23 cellular contexts compared by ENCODE assay signal in genomic region chr16:67329901-67330300, GRCh38. TPM values are rescaled to one million over a fixed set of nuclear protein-coding genes. Genes with fewer than 3 reads are reported as not detected.
DNase-seq lines count a peak whose midpoint lies in the region; ATAC-seq, FAIRE-seq and TF ChIP-seq lines count a peak whose summit lies in the region.
"Had no signal": no experiment of that assay in that cellular context is flagged by ENCODE, and none has a peak within 500 bp of the region (broad histone marks: within the 10 kb centered on the region; RNA-seq: fewer than 3 reads in every experiment).

No MANE protein-coding gene starts in this region.

- no peaks in the 10 kb centered on the region for H3K9me3 Mint-ChIP-seq in MCF 10A (ENCODE audit: unreplicated experiment)
- H3K9me3 Mint-ChIP-seq in glutamatergic neuron (ENCODE audit: unreplicated experiment) = no peaks in the 10 kb centered on the region

- DNase-seq in mammary epithelial cell = peak; percentile 26
- no peak for DNase-seq in MCF 10A (ENCODE audit: unreplicated experiment)
- peak; percentile 65 for DNase-seq in bronchial epithelial cell (ENCODE audit: low read depth)
- DNase-seq in glutamatergic neuron = no peak
- peak; percentile 37 for DNase-seq in small intestine
- DNase-seq in GM12892 (ENCODE audit: insufficient read length) = no peak
- no peak for DNase-seq in HuH-7 (ENCODE audit: low spot score)
- DNase-seq: 8988T; CD4-positive, alpha-beta memory T cell; DMS79 treated with DMSO at 0.1 percent for 48 hours; HCEC 1CT; IMR-90; MG63; NCI-H1048; NCI-H1436; NCI-H1930; NCI-H526; PC-9; SJCRH30 had no signal

- intact Hi-C loops in mammary epithelial cell (cut with micrococcal nuclease) = no loop called here
- intact Hi-C loops in MCF 10A (cut with micrococcal nuclease) = no loop called here

- no peaks in the 10 kb centered on the region for H4K20me1 ChIP-seq in mammary epithelial cell (ENCODE audit: insufficient read depth, low read length)

- CTCF ChIA-PET in mammary epithelial cell (lab: Charles Lee; ENCODE audit: low non-redundant PET) (no interaction called here), MCF 10A (lab: Yijun Ruan, JAX) (interaction anchor here (0.6 kb wide), 1 partner anchor 15 kb away, joined by 5 read pairs; no protein-coding TSS in a partner anchor)

- no peaks in the 10 kb centered on the region for H3K9me3 ChIP-seq in mammary epithelial cell (replicated peaks; ENCODE audit: insufficient read depth, low read length)
- no peaks in the 10 kb centered on the region for H3K9me3 ChIP-seq in small intestine (ENCODE audit: control insufficient read depth, low read depth)
- H3K9me3 ChIP-seq: MG63 had no signal

- dilution Hi-C loops in mammary epithelial cell (cut with HindIII; ENCODE audit: low sequenced_read_pairs) = loop anchor here (5.0 kb wide), 1 partner anchor 57 kb away; no protein-coding TSS in a partner anchor

- H2AFZ ChIP-seq in mammary epithelial cell (ENCODE audit: low read depth, low read length) = no peak overlapping the region
- H2AFZ ChIP-seq: PC-9 had no signal

- TF ChIP-seq CTCF in mammary epithelial cell (conservative IDR thresholded peaks at IDR 0.05 in 1 of 2, IDR thresholded peaks at IDR 0.05 in 1 of 2; ENCODE audit: extremely low read depth in 1 of 2, insufficient read depth in 1 of 2, low read depth in 1 of 2, low read length in 2 of 2) (no peak), MCF 10A (IDR thresholded peaks at IDR 0.05; ENCODE audit: unreplicated experiment) (no peak), bronchial epithelial cell (IDR thresholded peaks at IDR 0.05; ENCODE audit: insufficient read depth, low read length, severe bottlenecking) (no peak), glutamatergic neuron (IDR thresholded peaks at IDR 0.05; ENCODE audit: partially characterized antibody, unreplicated experiment) (no peak)

- H3K4me1 ChIP-seq in mammary epithelial cell (ENCODE audit: insufficient read depth, low read length) (no peaks in the 10 kb centered on the region), small intestine (ENCODE audit: control insufficient read depth in 2 of 2, insufficient read depth in 1 of 2, low read depth in 1 of 2, low read length in 1 of 2) (peaks cover 3 to 6% of the 10 kb centered on the region in 2 donors)
- H3K4me1 ChIP-seq: SJCRH30 had no signal

- in situ Hi-C loops in mammary epithelial cell (cut with MboI; ENCODE audit: low sequenced_read_pairs in 2 of 2) = no loop called here

- no peaks in the 10 kb centered on the region for H3K36me3 ChIP-seq in mammary epithelial cell (ENCODE audit: insufficient read depth, low read length)
- no peaks in the 10 kb centered on the region for H3K36me3 ChIP-seq in bronchial epithelial cell (ENCODE audit: control insufficient read depth, insufficient read depth, low read length)
- H3K36me3 ChIP-seq in small intestine (ENCODE audit: control insufficient read depth in 2 of 2, insufficient read depth in 2 of 2, low read length in 2 of 2) = no peaks in the 10 kb centered on the region
- H3K36me3 ChIP-seq: MG63, SJCRH30 had no signal

- WGBS in mammary epithelial cell (ENCODE audit: low coverage, missing lambda C conversion rate) = 66% methylated on average over 5 of the region's 5 CpGs
- 22 to 54% (median 48%) methylated on average over 5 of the region's 5 CpGs for WGBS in small intestine, 3 donors

- FAIRE-seq in bronchial epithelial cell (lab: Jason Lieb, UNC) = no peak
- no peak for FAIRE-seq in small intestine (lab: Jason Lieb, UNC)
- no peak for FAIRE-seq in GM12892 (lab: Jason Lieb, UNC)
- FAIRE-seq: G401.6 had no signal

- H3K27ac Mint-ChIP-seq in MCF 10A (ENCODE audit: low read depth, unreplicated experiment) (no peak overlapping the region), glutamatergic neuron (ENCODE audit: unreplicated experiment) (peak overlapping the region; percentile 55)
- H3K27ac Mint-ChIP-seq: CD4-positive, alpha-beta memory T cell had no signal

- H3K4me3 ChIP-seq in mammary epithelial cell (replicated peaks in 1 of 3; ENCODE audit: insufficient read depth in 1 of 3, low read depth in 2 of 3, low read length in 3 of 3) = no peak overlapping the region
- H3K4me3 ChIP-seq in bronchial epithelial cell (ENCODE audit: low read depth, low read length) = no peak overlapping the region
- H3K4me3 ChIP-seq in small intestine (ENCODE audit: low read depth in 1 of 2, low read length in 2 of 2) = no peak overlapping the region
- H3K4me3 ChIP-seq: MG63, PC-9, SJCRH30 had no signal

- H3K4me1 Mint-ChIP-seq in MCF 10A (ENCODE audit: insufficient read depth, unreplicated experiment) (no peaks in the 10 kb centered on the region), glutamatergic neuron (ENCODE audit: low read depth, unreplicated experiment) (peaks cover 3% of the 10 kb centered on the region)

- H3K4me2 ChIP-seq in mammary epithelial cell (ENCODE audit: insufficient read depth, low read depth, low read length) = no peak overlapping the region
- H3K4me2 ChIP-seq: PC-9 had no signal

- H3K36me3 Mint-ChIP-seq in MCF 10A (ENCODE audit: insufficient read depth, unreplicated experiment) (no peaks in the 10 kb centered on the region), glutamatergic neuron (ENCODE audit: unreplicated experiment) (no peaks in the 10 kb centered on the region)
- H3K36me3 Mint-ChIP-seq: CD4-positive, alpha-beta memory T cell had no signal

- peaks cover 15% of the 10 kb centered on the region for H3K27me3 Mint-ChIP-seq in MCF 10A (ENCODE audit: insufficient read depth, unreplicated experiment)
- H3K27me3 Mint-ChIP-seq in glutamatergic neuron (ENCODE audit: unreplicated experiment) = peaks cover 14% of the 10 kb centered on the region

- POLR2A ChIA-PET in MCF 10A (lab: Yijun Ruan, JAX) = interaction anchor here (0.7 kb wide), 1 partner anchor 20 kb away, joined by 4 read pairs; no protein-coding TSS in a partner anchor

- BruUV-seq in mammary epithelial cell (replicated peaks; lab: Mats Ljungman, UMichigan) (no TSS peak), MCF 10A (replicated peaks; lab: Mats Ljungman, UMichigan) (no TSS peak)

- no peak overlapping the region for H3K27ac ChIP-seq in mammary epithelial cell (ENCODE audit: insufficient read depth, low read depth, low read length)
- H3K27ac ChIP-seq in small intestine (ENCODE audit: low read depth in 1 of 2, low read length in 1 of 2) = no peak overlapping the region
- H3K27ac ChIP-seq: PC-9, SJCRH30 had no signal

- peaks cover 4% of the 10 kb centered on the region for H3K27me3 ChIP-seq in mammary epithelial cell (ENCODE audit: insufficient read depth, low read length)
- H3K27me3 ChIP-seq in bronchial epithelial cell (ENCODE audit: control insufficient read depth, insufficient read depth, low read length) = peaks cover 4% of the 10 kb centered on the region
- no peaks in the 10 kb centered on the region for H3K27me3 ChIP-seq in small intestine (ENCODE audit: control insufficient read depth in 2 of 2, insufficient read depth in 2 of 2, low read length in 2 of 2)
- H3K27me3 ChIP-seq: MG63, SJCRH30 had no signal

- ATAC-seq in HG03039 (IDR thresholded peaks at IDR 0.05; ENCODE audit: unreplicated experiment) = no peak

- no peak overlapping the region for H3K9ac ChIP-seq in mammary epithelial cell (ENCODE audit: insufficient read depth, low read length)

- TF ChIP-seq POLR2A in GM12892 (IDR thresholded peaks at IDR 0.05; ENCODE audit: low read depth, low read length) = no peak

- H3K79me2 ChIP-seq in mammary epithelial cell (ENCODE audit: insufficient read depth, low read length) = no peaks in the 10 kb centered on the region

- H3K4me3 Mint-ChIP-seq in MCF 10A (ENCODE audit: unreplicated experiment) (no peak overlapping the region), glutamatergic neuron (ENCODE audit: unreplicated experiment) (no peak overlapping the region)
- H3K4me3 Mint-ChIP-seq: CD4-positive, alpha-beta memory T cell had no signal

RNA-seq across cellular contexts. Expression of gene LRRC36, which starts 3.3 kb away (rescaled TPM):
- total RNA-seq in mammary epithelial cell = not detected
- not detected for polyA plus RNA-seq in mammary epithelial cell
- not detected for polyA minus RNA-seq in mammary epithelial cell
- total RNA-seq in MCF 10A (2022) = not detected in 2 replicates
- not detected in 2 replicates for total RNA-seq in bronchial epithelial cell
- not detected for total RNA-seq in glutamatergic neuron (ENCODE audit: unreplicated experiment)
- under 1 TPM in 1 of 3 donors, not detected in 2; 0.87 TPM for polyA plus RNA-seq in small intestine
- polyA plus RNA-seq in GM12892 (2012; ENCODE audit: missing spikeins) = not detected
- total RNA-seq: CD4-positive, alpha-beta memory T cell; HT1080; PC-9; SJCRH30 had no signal
- polyA plus RNA-seq: BJ; CD4-positive, alpha-beta memory T cell had no signal

RNA-seq across cellular contexts. Expression of gene KCTD19, which starts 3.4 kb away (rescaled TPM):
- total RNA-seq in mammary epithelial cell (not detected), MCF 10A (2022) (not detected in 2 replicates), bronchial epithelial cell (not detected in 2 replicates), glutamatergic neuron (ENCODE audit: unreplicated experiment) (1.0 TPM)
- polyA plus RNA-seq in mammary epithelial cell (not detected), small intestine (under 1 TPM in 1 of 3 donors, not detected in 2; 0.01 TPM)
- polyA minus RNA-seq in mammary epithelial cell = not detected
- polyA plus RNA-seq in GM12892 (2012; ENCODE audit: missing spikeins) = 0.06 TPM
- total RNA-seq: CD4-positive, alpha-beta memory T cell; HT1080; PC-9 had no signal

RNA-seq across cellular contexts. Expression of gene PLEKHG4, which starts 50.6 kb away (rescaled TPM):
- 1 to 10 TPM; 1.2 to 1.7 TPM for total RNA-seq in mammary epithelial cell
- 0.83 TPM for polyA plus RNA-seq in mammary epithelial cell
- polyA minus RNA-seq in mammary epithelial cell = not detected
- 30.4 and 32.7 TPM in 2 replicates for total RNA-seq in MCF 10A (2022)
- 8.2 and 11.6 TPM in 2 replicates for total RNA-seq in bronchial epithelial cell
- 3.4 TPM for total RNA-seq in glutamatergic neuron (ENCODE audit: unreplicated experiment)
- polyA plus RNA-seq in small intestine = 1 to 10 TPM; 1.6 to 5.2 (median 4.7) TPM
- polyA plus RNA-seq in GM12892 (2012; ENCODE audit: missing spikeins) = 0.32 TPM
- total RNA-seq: SJCRH30 had no signal

Comparison
In these comparisons a context has a peak if more than half of its experiments do, and no peak if none do; other contexts are left out.
1. DNase-seq: peak in mammary epithelial cell (single experiment), bronchial epithelial cell (single experiment) and small intestine (single experiment); none in MCF 10A (single experiment), glutamatergic neuron (single experiment), GM12892 (single experiment) and HuH-7 (single experiment).